ENCODE assay signal across 19 cellular contexts in genomic region chr4:60891947-60892346, GRCh38.
DNase-seq lines count a peak whose midpoint lies in the region; ATAC-seq and TF ChIP-seq lines count a peak whose summit lies in the region.
"Had no signal": no experiment of that assay in that cellular context is flagged by ENCODE, and none has a peak within 500 bp of the region (broad histone marks: within the 10 kb centered on the region; RNA-seq: fewer than 3 reads in every experiment).

No MANE protein-coding gene starts in this region.

- H3K27ac Mint-ChIP-seq in WTC11 (peak overlapping the region; percentile 48), mesothelial cell of epicardium (peak overlapping the region; percentile 21)
- H3K27ac Mint-ChIP-seq: B cell; CD4-positive, alpha-beta memory T cell had no signal

- peaks cover 16% of the 10 kb centered on the region for H3K4me1 ChIP-seq in BLaER1

- H3K27me3 ChIP-seq in BLaER1 = no peaks in the 10 kb centered on the region
- H3K27me3 ChIP-seq: BLaER1 treated with 17β-estradiol and CSF1 and Interleukin-3, amounts not matched to agents 10 nM and 100 nM had no signal

- no peaks in the 10 kb centered on the region for H3K36me3 ChIP-seq in BLaER1
- H3K36me3 ChIP-seq: BLaER1 treated with 17β-estradiol and CSF1 and Interleukin-3, amounts not matched to agents 10 nM and 100 nM had no signal

- no peaks in the 10 kb centered on the region for H3K9me3 ChIP-seq in BLaER1

- H3K4me2 ChIP-seq in BLaER1 = peak overlapping the region; percentile 41; the same call in 1 of the 2 replicates

- TF ChIP-seq CTCF in WTC11 (IDR thresholded peaks at IDR 0.05) = no peak
- no peak for TF ChIP-seq CTCF in mesothelial cell of epicardium (IDR thresholded peaks at IDR 0.05; ENCODE audit: unreplicated experiment)

- DNase-seq in WTC11 (ENCODE audit: low spot score) (no peak), iPS DF 19.7 (ENCODE audit: low read depth, low spot score) (peak; percentile 5), mesothelial cell of epicardium (ENCODE audit: low spot score in 2 of 2, unreplicated experiment in 2 of 2) (no peak), foreskin melanocyte (no peak), pons (ENCODE audit: low spot score) (no peak)
- no peak for DNase-seq in activated naive CD4-positive, alpha-beta T cell treated with anti-CD3 and anti-CD28 coated beads, Interleukin-2, amount 50 U/mL, for 16 hours
- DNase-seq: Calu3; CD4-positive, alpha-beta memory T cell; COR-L47; DMS53; DMS79 treated with DMSO at 0.1 percent for 48 hours; GF-D8; H7 had no signal

- H3K27me3 Mint-ChIP-seq in WTC11 (ENCODE audit: low read depth) (no peaks in the 10 kb centered on the region), mesothelial cell of epicardium (ENCODE audit: low read depth) (no peaks in the 10 kb centered on the region)
- H3K27me3 Mint-ChIP-seq: B cell; CD4-positive, alpha-beta memory T cell had no signal

- no peaks in the 10 kb centered on the region for H4K20me1 ChIP-seq in BLaER1
- H4K20me1 ChIP-seq: BLaER1 treated with 17β-estradiol and CSF1 and Interleukin-3, amounts not matched to agents 10 nM and 100 nM had no signal

- peaks cover 12% of the 10 kb centered on the region for H3K9me3 Mint-ChIP-seq in WTC11
- peaks cover 18% of the 10 kb centered on the region for H3K9me3 Mint-ChIP-seq in mesothelial cell of epicardium

- H3K36me3 Mint-ChIP-seq in WTC11 (no peaks in the 10 kb centered on the region), mesothelial cell of epicardium (no peaks in the 10 kb centered on the region)
- H3K36me3 Mint-ChIP-seq: CD4-positive, alpha-beta memory T cell had no signal

- no peak overlapping the region for H3K4me3 ChIP-seq in BLaER1
- H3K4me3 ChIP-seq: BLaER1 treated with 17β-estradiol and CSF1 and Interleukin-3, amounts not matched to agents 10 nM and 100 nM had no signal

- no peak overlapping the region for H3K4me3 Mint-ChIP-seq in WTC11
- H3K4me3 Mint-ChIP-seq in mesothelial cell of epicardium = no peak overlapping the region
- H3K4me3 Mint-ChIP-seq: B cell; CD4-positive, alpha-beta memory T cell had no signal

- H3K27ac ChIP-seq in BLaER1 = no peak overlapping the region
- H3K27ac ChIP-seq: 22Rv1; BLaER1 treated with 17β-estradiol and CSF1 and Interleukin-3, amounts not matched to agents 10 nM and 100 nM had no signal

- CTCF ChIA-PET in WTC11 (lab: Charles Lee) = no interaction called here

- ATAC-seq in WTC11 (peak; percentile 80), GM21786 (IDR thresholded peaks at IDR 0.05; ENCODE audit: unreplicated experiment) (no peak)
- ATAC-seq: HCT116 had no signal

- POLR2A ChIA-PET in WTC11 (lab: Charles Lee) = no interaction called here

- no peak overlapping the region for H3K9ac ChIP-seq in BLaER1
- H3K9ac ChIP-seq: BLaER1 treated with 17β-estradiol and CSF1 and Interleukin-3, amounts not matched to agents 10 nM and 100 nM had no signal

- H3K4me1 Mint-ChIP-seq in WTC11 (peaks cover 16% of the 10 kb centered on the region), mesothelial cell of epicardium (peaks cover 18% of the 10 kb centered on the region)
- H3K4me1 Mint-ChIP-seq: B cell; CD4-positive, alpha-beta memory T cell had no signal

TF ChIP-seq in WTC11, 78 proteins besides CTCF, POLR2A, EP300 and RAD21:
- TF ChIP-seq ZMAT4 (CRISPR knock-in tag; IDR thresholded peaks at IDR 0.05) (no peak), ZNF138 (CRISPR knock-in tag; conservative IDR thresholded peaks at IDR 0.05) (no peak), ATF3 (CRISPR knock-in tag; conservative IDR thresholded peaks at IDR 0.05) (no peak), STAT6 (CRISPR knock-in tag; conservative IDR thresholded peaks at IDR 0.05; ENCODE audit: low read depth) (no peak), E2F1 (CRISPR knock-in tag; IDR thresholded peaks at IDR 0.05) (no peak), SOX15 (CRISPR knock-in tag; IDR thresholded peaks at IDR 0.05) (no peak), HMGA2 (CRISPR knock-in tag; IDR thresholded peaks at IDR 0.05) (no peak)
